Comparison of ENCODE assay signal across 8 cellular contexts in the genomic region with DNA sequence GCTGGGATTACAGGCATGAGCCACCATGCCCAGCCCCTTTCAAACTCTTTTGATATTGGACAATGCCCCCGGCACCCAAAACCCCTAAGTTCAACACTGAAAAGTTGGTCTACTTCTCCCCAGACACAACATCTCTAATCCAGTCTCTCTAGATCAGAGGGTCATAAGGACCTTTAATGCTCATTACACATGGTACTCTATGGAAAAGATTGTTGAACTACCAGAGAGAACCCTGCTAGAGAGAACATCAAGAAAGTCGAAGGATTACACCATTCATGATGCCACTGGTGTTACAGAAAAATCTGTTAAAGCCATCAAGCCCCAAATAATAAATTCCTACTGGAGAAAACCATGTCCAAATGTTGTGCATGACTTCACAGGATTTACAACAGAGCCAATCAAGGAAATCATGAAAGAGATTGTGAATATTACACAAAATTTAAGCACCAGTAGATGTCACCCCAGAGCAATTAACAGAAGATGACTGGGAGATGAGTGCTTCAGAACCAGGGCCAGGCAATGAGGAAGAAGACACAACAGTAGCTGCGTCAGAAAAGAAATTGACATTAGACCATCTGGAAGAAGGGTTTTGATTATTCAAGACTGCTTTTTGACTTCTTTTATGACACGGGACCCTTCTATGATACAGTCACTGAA. TPM values are rescaled to one million over a fixed set of nuclear protein-coding genes. Genes with fewer than 3 reads are reported as not detected.
DNase-seq lines count a peak whose midpoint lies in the region; ATAC-seq and TF ChIP-seq lines count a peak whose summit lies in the region.

No MANE protein-coding gene starts in this region.

- H3K27ac Mint-ChIP-seq in activated naive CD4-positive, alpha-beta T cell treated with anti-CD3 and anti-CD28 coated beads, Interleukin-2, amount 10 ng/mL, durations not matched to agents 7 days and 5 days = no peak overlapping the region
- peak overlapping the region; percentile 81 for H3K27ac Mint-ChIP-seq in activated B cell treated with CpG ODN at 0.5 μM for 24 hours

- intact Hi-C loops in activated B cell treated with CpG ODN at 0.5 μM for 24 hours (cut with micrococcal nuclease) = loop anchor here (1.0 to 5.0 kb wide), 6 partner anchors 40 to 312 kb away; partner anchors contain the start of genes LSM11 and SOX30

- WGBS in gastroesophageal sphincter (ENCODE audit: low coverage in 1 of 2), 2 donors = 29% methylated on average over 3 to 4 of the region's 4 CpGs

- CTCF ChIA-PET in activated naive CD4-positive, alpha-beta T cell treated with anti-CD3 and anti-CD28 coated beads, Interleukin-2, amount 10 ng/mL, durations not matched to agents 7 days and 5 days (lab: Charles Lee) = interaction anchor here (0.6 to 3.7 kb wide), 26 partner anchors 7 to 315 kb away, joined by 3 to 38 read pairs (median 5); partner anchors contain the start of genes LSM11 and THG1L
- CTCF ChIA-PET in HEK293 (lab: Yijun Ruan, JAX) = interaction anchor here (0.6 to 6.4 kb wide), 24 partner anchors 9 to 1591 kb away, joined by 3 to 51 read pairs (median 3); partner anchors contain the start of gene LSM11
- CTCF ChIA-PET in activated B cell treated with CpG ODN at 0.5 μM for 24 hours (lab: Charles Lee) = interaction anchor here (0.7 to 6.4 kb wide), 26 partner anchors 14 to 315 kb away, joined by 3 to 49 read pairs (median 4); partner anchors contain the start of genes LSM11 and NIPAL4

- H3K4me3 ChIP-seq in HEK293 (ENCODE audit: low read depth, low read length) = no peak overlapping the region
- H3K4me3 ChIP-seq in gastroesophageal sphincter = no peak overlapping the region

- DNase-seq in activated naive CD4-positive, alpha-beta T cell treated with anti-CD3 and anti-CD28 coated beads, Interleukin-2, amount 10 ng/mL, durations not matched to agents 7 days and 5 days = peak; percentile 38
- no peak for DNase-seq in activated naive CD4-positive, alpha-beta T cell treated with Interleukin-2 at 50 U/mL for 16 hours
- DNase-seq in NCI-H2081 treated with DMSO at 0.1 percent for 48 hours (lab: John Stamatoyannopoulos, UW) (peak; percentile 16), activated B cell treated with CpG ODN at 0.5 μM for 24 hours (no peak), pons (ENCODE audit: low spot score) (peak; percentile 97), NCI-H1048 (lab: John Stamatoyannopoulos, UW) (no peak)

- H3K4me1 ChIP-seq in HEK293 (ENCODE audit: control insufficient read depth, insufficient read depth, low read length) = no peaks in the 10 kb centered on the region
- H3K4me1 ChIP-seq in gastroesophageal sphincter = no peaks in the 10 kb centered on the region

- no peaks in the 10 kb centered on the region for H3K27me3 ChIP-seq in gastroesophageal sphincter

- H3K9me3 ChIP-seq in HEK293 (ENCODE audit: control insufficient read depth, insufficient read depth, low read depth, low read length) (no peaks in the 10 kb centered on the region), gastroesophageal sphincter (no peaks in the 10 kb centered on the region)

- TF ChIP-seq CTCF in HEK293 (tag by site-specific recombination; IDR thresholded peaks at IDR 0.05) (no peak), activated B cell treated with CpG ODN at 0.5 μM for 24 hours (IDR thresholded peaks at IDR 0.05) (no peak), gastroesophageal sphincter (IDR thresholded peaks at IDR 0.05) (peak; percentile 37 to 70 (median 60))

- POLR2A ChIA-PET in HEK293 (lab: Yijun Ruan, JAX) = no interaction called here
- POLR2A ChIA-PET in activated B cell treated with CpG ODN at 0.5 μM for 24 hours (lab: Charles Lee) = interaction anchor here (0.5 to 1.5 kb wide), 13 partner anchors 9 to 337 kb away, joined by 3 to 14 read pairs (median 3); partner anchors contain the start of gene NIPAL4

- no peak overlapping the region for H3K4me3 Mint-ChIP-seq in activated naive CD4-positive, alpha-beta T cell treated with anti-CD3 and anti-CD28 coated beads, Interleukin-2, amount 10 ng/mL, durations not matched to agents 7 days and 5 days
- peak overlapping the region; percentile 0 for H3K4me3 Mint-ChIP-seq in activated B cell treated with CpG ODN at 0.5 μM for 24 hours

- H3K27me3 Mint-ChIP-seq in activated naive CD4-positive, alpha-beta T cell treated with anti-CD3 and anti-CD28 coated beads, Interleukin-2, amount 10 ng/mL, durations not matched to agents 7 days and 5 days = peaks cover 40% of the 10 kb centered on the region
- H3K27me3 Mint-ChIP-seq in activated B cell treated with CpG ODN at 0.5 μM for 24 hours = no peaks in the 10 kb centered on the region

- TF ChIP-seq POLR2A in gastroesophageal sphincter (IDR thresholded peaks at IDR 0.05) = no peak

- H3K4me1 Mint-ChIP-seq in activated naive CD4-positive, alpha-beta T cell treated with anti-CD3 and anti-CD28 coated beads, Interleukin-2, amount 10 ng/mL, durations not matched to agents 7 days and 5 days = peaks cover 9% of the 10 kb centered on the region
- peaks cover 18% of the 10 kb centered on the region for H3K4me1 Mint-ChIP-seq in activated B cell treated with CpG ODN at 0.5 μM for 24 hours

- H3K36me3 ChIP-seq in HEK293 (ENCODE audit: control insufficient read depth in 2 of 2, insufficient read depth in 1 of 2, low read length in 2 of 2) (no peaks in the 10 kb centered on the region), gastroesophageal sphincter (no peaks in the 10 kb centered on the region)

- peaks cover 7% of the 10 kb centered on the region for H3K9me3 Mint-ChIP-seq in activated naive CD4-positive, alpha-beta T cell treated with anti-CD3 and anti-CD28 coated beads, Interleukin-2, amount 10 ng/mL, durations not matched to agents 7 days and 5 days
- H3K9me3 Mint-ChIP-seq in activated B cell treated with CpG ODN at 0.5 μM for 24 hours = peaks cover 5% of the 10 kb centered on the region

- H3K36me3 Mint-ChIP-seq in activated naive CD4-positive, alpha-beta T cell treated with anti-CD3 and anti-CD28 coated beads, Interleukin-2, amount 10 ng/mL, durations not matched to agents 7 days and 5 days = peaks cover 2% of the 10 kb centered on the region
- H3K36me3 Mint-ChIP-seq in activated B cell treated with CpG ODN at 0.5 μM for 24 hours (ENCODE audit: low read depth) = no peaks in the 10 kb centered on the region

- H3K27ac ChIP-seq in HEK293 (ENCODE audit: extremely low read depth, low read depth, low read length) = no peak overlapping the region
- H3K27ac ChIP-seq in gastroesophageal sphincter = no peak overlapping the region

- ATAC-seq in activated B cell treated with CpG ODN at 0.5 μM for 24 hours (ENCODE audit: low read depth) (peak; percentile 100), gastroesophageal sphincter (peak; percentile 74)

- TF ChIP-seq EP300 in gastroesophageal sphincter (IDR thresholded peaks at IDR 0.05) = no peak

TF ChIP-seq in HEK293, 187 proteins besides CTCF, POLR2A, EP300 and RAD21 (continues in another document):
- TF ChIP-seq ZNF660 (tag by site-specific recombination; IDR thresholded peaks at IDR 0.05) = 0 out of 2 replicates have a peak, but pooled peaks have one; percentile 37
- no peak for TF ChIP-seq ZNF302 (tag by site-specific recombination; IDR thresholded peaks at IDR 0.05; ENCODE audit: low read depth)
- no peak for TF ChIP-seq ZNF433 (tag by site-specific recombination; IDR thresholded peaks at IDR 0.05; ENCODE audit: low read depth)
- no peak for TF ChIP-seq YY1 (tag by site-specific recombination; IDR thresholded peaks at IDR 0.05)
- peak; percentile 64 for TF ChIP-seq ZNF654 (tag by site-specific recombination; IDR thresholded peaks at IDR 0.05; ENCODE audit: low read depth)
- no peak for TF ChIP-seq ZNF274 (IDR thresholded peaks at IDR 0.05; ENCODE audit: low read length)
- no peak for TF ChIP-seq ZNF274 (tag by site-specific recombination; IDR thresholded peaks at IDR 0.05; ENCODE audit: borderline replicate concordance)
- no peak for TF ChIP-seq MYNN (tag by site-specific recombination; IDR thresholded peaks at IDR 0.05; ENCODE audit: borderline replicate concordance)
- no peak for TF ChIP-seq ZNF514 (tag by site-specific recombination; IDR thresholded peaks at IDR 0.05)
- no peak for TF ChIP-seq ZNF174 (tag by site-specific recombination; IDR thresholded peaks at IDR 0.05)
- TF ChIP-seq, protein P1, sequence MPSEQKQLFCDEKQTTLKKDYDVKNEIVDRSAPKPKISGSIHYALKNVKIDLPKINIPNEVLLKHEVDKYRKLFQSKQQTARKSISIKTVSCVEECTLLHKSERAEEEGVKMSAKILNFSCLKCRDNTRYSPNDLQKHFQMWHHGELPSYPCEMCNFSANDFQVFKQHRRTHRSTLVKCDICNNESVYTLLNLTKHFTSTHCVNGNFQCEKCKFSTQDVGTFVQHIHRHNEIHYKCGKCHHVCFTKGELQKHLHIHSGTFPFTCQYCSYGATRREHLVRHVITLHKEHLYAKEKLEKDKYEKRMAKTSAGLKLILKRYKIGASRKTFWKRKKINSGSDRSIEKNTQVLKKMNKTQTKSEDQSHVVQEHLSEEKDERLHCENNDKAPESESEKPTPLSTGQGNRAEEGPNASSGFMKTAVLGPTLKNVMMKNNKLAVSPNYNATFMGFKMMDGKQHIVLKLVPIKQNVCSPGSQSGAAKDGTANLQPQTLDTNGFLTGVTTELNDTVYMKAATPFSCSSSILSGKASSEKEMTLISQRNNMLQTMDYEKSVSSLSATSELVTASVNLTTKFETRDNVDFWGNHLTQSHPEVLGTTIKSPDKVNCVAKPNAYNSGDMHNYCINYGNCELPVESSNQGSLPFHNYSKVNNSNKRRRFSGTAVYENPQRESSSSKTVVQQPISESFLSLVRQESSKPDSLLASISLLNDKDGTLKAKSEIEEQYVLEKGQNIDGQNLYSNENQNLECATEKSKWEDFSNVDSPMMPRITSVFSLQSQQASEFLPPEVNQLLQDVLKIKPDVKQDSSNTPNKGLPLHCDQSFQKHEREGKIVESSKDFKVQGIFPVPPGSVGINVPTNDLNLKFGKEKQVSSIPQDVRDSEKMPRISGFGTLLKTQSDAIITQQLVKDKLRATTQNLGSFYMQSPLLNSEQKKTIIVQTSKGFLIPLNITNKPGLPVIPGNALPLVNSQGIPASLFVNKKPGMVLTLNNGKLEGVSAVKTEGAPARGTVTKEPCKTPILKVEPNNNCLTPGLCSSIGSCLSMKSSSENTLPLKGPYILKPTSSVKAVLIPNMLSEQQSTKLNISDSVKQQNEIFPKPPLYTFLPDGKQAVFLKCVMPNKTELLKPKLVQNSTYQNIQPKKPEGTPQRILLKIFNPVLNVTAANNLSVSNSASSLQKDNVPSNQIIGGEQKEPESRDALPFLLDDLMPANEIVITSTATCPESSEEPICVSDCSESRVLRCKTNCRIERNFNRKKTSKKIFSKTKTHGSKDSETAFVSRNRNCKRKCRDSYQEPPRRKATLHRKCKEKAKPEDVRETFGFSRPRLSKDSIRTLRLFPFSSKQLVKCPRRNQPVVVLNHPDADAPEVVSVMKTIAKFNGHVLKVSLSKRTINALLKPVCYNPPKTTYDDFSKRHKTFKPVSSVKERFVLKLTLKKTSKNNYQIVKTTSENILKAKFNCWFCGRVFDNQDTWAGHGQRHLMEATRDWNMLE (tag by site-specific recombination; conservative IDR thresholded peaks at IDR 0.05; ENCODE audit: low read depth) = no peak
- no peak for TF ChIP-seq ZNF701 (tag by site-specific recombination; IDR thresholded peaks at IDR 0.05)
- no peak for TF ChIP-seq ZNF292 (tag by site-specific recombination; IDR thresholded peaks at IDR 0.05; ENCODE audit: borderline replicate concordance, low read depth)

RNA-seq across cellular contexts. Expression of gene NIPAL4, which starts 28.3 kb away (rescaled TPM):
- total RNA-seq in activated B cell treated with CpG ODN at 0.5 μM for 24 hours (2.7 and 2.8 TPM in 2 replicates), gastroesophageal sphincter (1 to 10 TPM; 1.2 to 4.8 (median 2.7) TPM)

Comparison
In these comparisons a context has a peak if more than half of its experiments do, and no peak if none do; other contexts are left out.
1. DNase-seq: peak in activated naive CD4-positive, alpha-beta T cell treated with anti-CD3 and anti-CD28 coated beads, Interleukin-2, amount 10 ng/mL, durations not matched to agents 7 days and 5 days (single experiment), NCI-H2081 treated with DMSO at 0.1 percent for 48 hours (single experiment) and pons (single experiment); none in activated naive CD4-positive, alpha-beta T cell treated with Interleukin-2 at 50 U/mL for 16 hours (single experiment), activated B cell treated with CpG ODN at 0.5 μM for 24 hours (single experiment) and NCI-H1048 (single experiment).
2. CTCF ChIP-seq: peak in gastroesophageal sphincter (4 of 4); none in HEK293 (single experiment) and activated B cell treated with CpG ODN at 0.5 μM for 24 hours (single experiment).